Comparison of ENCODE assay signal across 19 cellular contexts in genomic region chr14:75784314-75784686, GRCh38.
DNase-seq lines count a peak whose midpoint lies in the region; ATAC-seq and TF ChIP-seq lines count a peak whose summit lies in the region.
"Had no signal": no experiment of that assay in that cellular context is flagged by ENCODE, and none has a peak within 500 bp of the region (broad histone marks: within the 10 kb centered on the region; RNA-seq: fewer than 3 reads in every experiment).

No MANE protein-coding gene starts in this region.

- peaks cover 11% of the 10 kb centered on the region; the same call in 1 of the 2 replicates for H3K9me3 ChIP-seq in SK-N-SH
- H3K9me3 ChIP-seq in trophoblast cell (ENCODE audit: insufficient read depth, low read depth, low read length): no peaks in the 10 kb centered on the region
- H3K9me3 ChIP-seq in gastrocnemius medialis: no peaks in the 10 kb centered on the region
- H3K9me3 ChIP-seq: Caco-2 had no signal

- H3K27me3 ChIP-seq in SK-N-SH (ENCODE audit: insufficient read depth): no peaks in the 10 kb centered on the region
- H3K27me3 ChIP-seq in trophoblast cell (ENCODE audit: insufficient read depth, low read length): no peaks in the 10 kb centered on the region
- H3K27me3 ChIP-seq in gastrocnemius medialis: no peaks in the 10 kb centered on the region
- H3K27me3 ChIP-seq: BLaER1 treated with 17β-estradiol and CSF1 and Interleukin-3, amounts not matched to agents 10 nM and 100 nM had no signal

- no peak overlapping the region for H2AFZ ChIP-seq in SK-N-SH (ENCODE audit: low read depth)
- no peak overlapping the region for H2AFZ ChIP-seq in trophoblast cell (ENCODE audit: insufficient read depth, low read length, poor library complexity)

- H4K12ac ChIP-seq in trophoblast cell (ENCODE audit: low read depth, low read length): no peak overlapping the region

- no peak for ATAC-seq in SK-N-SH treated with all-trans-retinoic acid at 6 μM for 48 hours
- no peak for ATAC-seq in gastrocnemius medialis
- no peak for ATAC-seq in HG02642 (IDR thresholded peaks at IDR 0.05; ENCODE audit: poor library complexity, unreplicated experiment)
- no peak for ATAC-seq in T-cell (replicated peaks in 1 of 4)
- ATAC-seq: A549; CD8-positive, alpha-beta T cell had no signal

- TF ChIP-seq EP300 in SK-N-SH (IDR thresholded peaks at IDR 0.05; ENCODE audit: borderline replicate concordance in 1 of 2, low read depth in 1 of 2, low read length in 1 of 2): no peak

- no peaks in the 10 kb centered on the region for H3K9me2 ChIP-seq in SK-N-SH

- H3K79me2 ChIP-seq in SK-N-SH (ENCODE audit: insufficient read depth) (no peaks in the 10 kb centered on the region), trophoblast cell (ENCODE audit: control insufficient read depth, insufficient read depth, low read length, poor library complexity) (no peaks in the 10 kb centered on the region)

- TF ChIP-seq CTCF in SK-N-SH (IDR thresholded peaks at IDR 0.05) (no peak), gastrocnemius medialis (IDR thresholded peaks at IDR 0.05 in 4 of 5, conservative IDR thresholded peaks at IDR 0.05 in 1 of 5) (no peak)

- H3K27me3 Mint-ChIP-seq in T-cell: no peaks in the 10 kb centered on the region
- H3K27me3 Mint-ChIP-seq: B cell; CD4-positive, alpha-beta T cell had no signal

- DNase-seq in SK-N-SH (no peak), trophoblast cell (no peak), gastrocnemius medialis (no peak), GOT3 (lab: John Stamatoyannopoulos, UW) (no peak), T-cell (no peak)
- DNase-seq: AML-193; Caco-2; Calu3; CD4-positive, alpha-beta T cell; CD8-positive, alpha-beta T cell; DMS79 treated with DMSO at 0.1 percent for 48 hours; GF-D8 had no signal

- no peak overlapping the region for H2BK5ac ChIP-seq in trophoblast cell (ENCODE audit: low read depth, low read length, poor library complexity)

- no peak overlapping the region for H2AK5ac ChIP-seq in trophoblast cell (ENCODE audit: low read length)

- no peak overlapping the region for H3K14ac ChIP-seq in trophoblast cell (ENCODE audit: low read length)

- TF ChIP-seq POLR2A in gastrocnemius medialis (IDR thresholded peaks at IDR 0.05): no peak

- no peak overlapping the region for H4K8ac ChIP-seq in trophoblast cell (ENCODE audit: low read depth, low read length)

- H4K91ac ChIP-seq in trophoblast cell (ENCODE audit: low read depth, low read length): no peak overlapping the region

- H3K18ac ChIP-seq in trophoblast cell (ENCODE audit: low read length): no peak overlapping the region

- peaks cover 0 to 11% (median 3%) of the 10 kb centered on the region in 3 donors for H3K9me3 Mint-ChIP-seq in T-cell

- H3K9ac ChIP-seq in SK-N-SH: no peak overlapping the region
- H3K9ac ChIP-seq in trophoblast cell (ENCODE audit: low read length): no peak overlapping the region
- H3K9ac ChIP-seq: BLaER1 treated with 17β-estradiol and CSF1 and Interleukin-3, amounts not matched to agents 10 nM and 100 nM had no signal

- H3K4me1 ChIP-seq in SK-N-SH (ENCODE audit: control insufficient read depth in 1 of 2, insufficient read depth in 2 of 2, low read depth in 1 of 2, low read length in 1 of 2): no peaks in the 10 kb centered on the region
- H3K4me1 ChIP-seq in trophoblast cell (ENCODE audit: control insufficient read depth in 1 of 2, insufficient read depth in 2 of 2, low read length in 2 of 2): peaks cover 4% of the 10 kb centered on the region in 2 experiments
- peaks cover 16 to 25% of the 10 kb centered on the region in 2 donors for H3K4me1 ChIP-seq in gastrocnemius medialis
- H3K4me1 ChIP-seq: A549; BLaER1 treated with 17β-estradiol and CSF1 and Interleukin-3, amounts not matched to agents 10 nM and 100 nM had no signal

- peaks cover 64 to 65% of the 10 kb centered on the region in 2 experiments for H3K36me3 ChIP-seq in SK-N-SH (replicated peaks in 1 of 2; ENCODE audit: control insufficient read depth in 1 of 2, insufficient read depth in 2 of 2, low read length in 1 of 2)
- H3K36me3 ChIP-seq in trophoblast cell (ENCODE audit: control insufficient read depth in 1 of 2, insufficient read depth in 2 of 2, low read length in 2 of 2): peaks cover 0 to 4% of the 10 kb centered on the region in 2 experiments
- no peaks in the 10 kb centered on the region for H3K36me3 ChIP-seq in gastrocnemius medialis

- H4K20me1 ChIP-seq in SK-N-SH (ENCODE audit: insufficient read depth): no peaks in the 10 kb centered on the region
- H4K20me1 ChIP-seq: BLaER1 treated with 17β-estradiol and CSF1 and Interleukin-3, amounts not matched to agents 10 nM and 100 nM had no signal

- in situ Hi-C loops in gastrocnemius medialis (cut with MboI; ENCODE audit: low sequenced_read_pairs in 4 of 4): no loop called here

- no peak overlapping the region for H3K27ac Mint-ChIP-seq in T-cell
- H3K27ac Mint-ChIP-seq: B cell; CD4-positive, alpha-beta T cell; CD8-positive, alpha-beta T cell had no signal

- peaks cover 19% of the 10 kb centered on the region for H3F3A ChIP-seq in SK-N-SH (replicated peaks; ENCODE audit: insufficient read depth)

- TF ChIP-seq RAD21 in SK-N-SH (IDR thresholded peaks at IDR 0.05; ENCODE audit: low read length): no peak

- intact Hi-C loops in gastrocnemius medialis (cut with DNase I; ENCODE audit: low total_unique reads): loop anchor here (5.0 kb wide), 1 partner anchor 72 kb away; no protein-coding TSS in a partner anchor

- H2BK120ac ChIP-seq in trophoblast cell (ENCODE audit: insufficient read depth, low read length, poor library complexity): no peak overlapping the region

- no peak overlapping the region for H3K4me2 ChIP-seq in SK-N-SH
- no peak overlapping the region for H3K4me2 ChIP-seq in trophoblast cell (ENCODE audit: low read length)
- H3K4me2 ChIP-seq: A549; BLaER1 treated with 17β-estradiol and CSF1 and Interleukin-3, amounts not matched to agents 10 nM and 100 nM had no signal

- CTCF ChIA-PET in SK-N-SH (lab: Yijun Ruan, JAX): no interaction called here
- CTCF ChIA-PET in T-cell (lab: Charles Lee): no interaction called here

- no peak overlapping the region for H3K4me3 ChIP-seq in SK-N-SH (ENCODE audit: low read depth in 2 of 2, low read length in 1 of 2)
- H3K4me3 ChIP-seq in trophoblast cell (ENCODE audit: low read depth, low read length): no peak overlapping the region
- H3K4me3 ChIP-seq in gastrocnemius medialis: no peak overlapping the region
- H3K4me3 ChIP-seq: A549; BLaER1 treated with 17β-estradiol and CSF1 and Interleukin-3, amounts not matched to agents 10 nM and 100 nM had no signal

- no peak overlapping the region for H3K4ac ChIP-seq in trophoblast cell (ENCODE audit: low read depth, low read length)

- H3K4me3 Mint-ChIP-seq in T-cell: no peak overlapping the region
- H3K4me3 Mint-ChIP-seq: B cell; CD4-positive, alpha-beta T cell; CD8-positive, alpha-beta T cell had no signal

- no peak overlapping the region for H2BK12ac ChIP-seq in trophoblast cell (ENCODE audit: low read length)

- no peak overlapping the region for H3K23ac ChIP-seq in trophoblast cell (ENCODE audit: low read length)

- peaks cover 7% of the 10 kb centered on the region for H3K79me1 ChIP-seq in trophoblast cell (ENCODE audit: low read length)

- H3K27ac ChIP-seq in SK-N-SH (ENCODE audit: low read depth in 2 of 2, low read length in 1 of 2) (no peak overlapping the region), trophoblast cell (ENCODE audit: low read depth, low read length) (peak overlapping the region; percentile 65), gastrocnemius medialis (peak overlapping the region; percentile 25 to 62 (median 54))
- H3K27ac ChIP-seq: 22Rv1; A549; BLaER1 treated with 17β-estradiol and CSF1 and Interleukin-3, amounts not matched to agents 10 nM and 100 nM; C4-2B had no signal

- POLR2A ChIA-PET in SK-N-SH (lab: Yijun Ruan, JAX): no interaction called here
- POLR2A ChIA-PET in T-cell (lab: Charles Lee): no interaction called here

- peaks cover 0 to 5% (median 0%) of the 10 kb centered on the region in 3 donors for H3K4me1 Mint-ChIP-seq in T-cell
- H3K4me1 Mint-ChIP-seq: B cell had no signal

- peaks cover 72% of the 10 kb centered on the region for H3K36me3 Mint-ChIP-seq in T-cell

- WGBS in SK-N-SH (ENCODE audit: low lambda C conversion rate): 94% methylated on average over 3 of the region's 3 CpGs
- no CpG with 5 or more reads among the region's 3 CpGs for WGBS in trophoblast cell (ENCODE audit: extremely low coverage, insufficient coverage, insufficient read length)

TF ChIP-seq in SK-N-SH treated with all-trans-retinoic acid at 6 μM for 48 hours, 23 proteins besides CTCF, POLR2A, EP300 and RAD21:
- TF ChIP-seq ZNF70 (CRISPR knock-in tag; IDR thresholded peaks at IDR 0.05) (no peak), ZNF8 (CRISPR knock-in tag; IDR thresholded peaks at IDR 0.05) (peak; percentile 94)

TF ChIP-seq in SK-N-SH, 30 proteins besides CTCF, POLR2A, EP300 and RAD21 (continues in another document):
- TF ChIP-seq ELF1 (IDR thresholded peaks at IDR 0.05): no peak
- TF ChIP-seq ZBTB33 (IDR thresholded peaks at IDR 0.05; ENCODE audit: borderline replicate concordance, low read depth): no peak
- TF ChIP-seq SMC3 (IDR thresholded peaks at IDR 0.05; ENCODE audit: low read depth, low read length): no peak
- no peak for TF ChIP-seq RFX5 (IDR thresholded peaks at IDR 0.05; ENCODE audit: low read length)
- TF ChIP-seq USF1 (IDR thresholded peaks at IDR 0.05; ENCODE audit: borderline replicate concordance, low read depth): no peak
- TF ChIP-seq NRF1 (IDR thresholded peaks at IDR 0.05; ENCODE audit: low read depth, low read length): no peak
- TF ChIP-seq POLR2AphosphoS5 (IDR thresholded peaks at IDR 0.05; ENCODE audit: low read depth, low read length): no peak
- TF ChIP-seq CHD2 (IDR thresholded peaks at IDR 0.05; ENCODE audit: low read length, partially characterized antibody): no peak

Comparison
In these comparisons a context has a peak if more than half of its experiments do, and no peak if none do; other contexts are left out.
1. H3K27ac ChIP-seq: peak in trophoblast cell (single experiment) and gastrocnemius medialis (4 of 4); none in SK-N-SH (0 of 2).